ENCODE assay signal across 8 cellular contexts in genomic region chr17:35433075-35433894, GRCh38. TPM values are rescaled to one million over a fixed set of nuclear protein-coding genes. Genes with fewer than 3 reads are reported as not detected.
DNase-seq lines count a peak whose midpoint lies in the region; ATAC-seq, FAIRE-seq and TF ChIP-seq lines count a peak whose summit lies in the region.

No MANE protein-coding gene starts in this region.

- no peak for TF ChIP-seq POLR2A in GM12892 (IDR thresholded peaks at IDR 0.05; ENCODE audit: low read depth, low read length)

- H3K36me3 Mint-ChIP-seq in activated CD4-positive, alpha-beta memory T cell treated with anti-CD3 and anti-CD28 coated beads for 36 hours: no peaks in the 10 kb centered on the region

- peak overlapping the region; percentile 87 for H3K4me3 Mint-ChIP-seq in activated CD4-positive, alpha-beta memory T cell treated with anti-CD3 and anti-CD28 coated beads for 36 hours

- H3K27me3 ChIP-seq in lung (ENCODE audit: control insufficient read depth, insufficient read depth): no peaks in the 10 kb centered on the region

- H3K27ac ChIP-seq in KOPT-K1 (ENCODE audit: low read depth, low read length, poor library complexity, severe bottlenecking): peak overlapping the region; percentile 66
- H3K27ac ChIP-seq in lung (ENCODE audit: low read depth in 1 of 2, low read length in 1 of 2): peak overlapping the region; percentile 74 to 95

- peaks cover 35% of the 10 kb centered on the region for H3K4me1 Mint-ChIP-seq in activated CD4-positive, alpha-beta memory T cell treated with anti-CD3 and anti-CD28 coated beads for 36 hours (ENCODE audit: low read depth)

- TF ChIP-seq CTCF in lung (IDR thresholded peaks at IDR 0.05; ENCODE audit: control extremely low read depth, extremely low read depth): no peak

- CTCF ChIA-PET in activated CD4-positive, alpha-beta memory T cell treated with anti-CD3 and anti-CD28 coated beads for 36 hours (lab: Charles Lee): interaction anchor here (0.7 to 1.8 kb wide), 6 partner anchors 12 to 106 kb away, joined by 3 to 7 read pairs (median 4); no protein-coding TSS in a partner anchor

- DNase-seq in GM12892 (ENCODE audit: insufficient read length): peak; percentile 32
- DNase-seq in activated CD4-positive, alpha-beta memory T cell treated with anti-CD3 and anti-CD28 coated beads for 36 hours: peak; percentile 80
- DNase-seq in effector CD4-positive, alpha-beta T cell: peak; percentile 46
- DNase-seq in lung (ENCODE audit: low spot score): peak; percentile 87
- peak; percentile 55 for DNase-seq in stimulated activated CD8-positive, alpha-beta memory T cell treated with anti-CD3 and anti-CD28 coated beads, Interleukin-12 subunit alpha, Interleukin-12 subunit beta, amount 100 ng/mL, for 1 hour (ENCODE audit: low read depth)
- no peak for DNase-seq in midbrain (lab: John Stamatoyannopoulos, UW)

- peak overlapping the region; percentile 62 for H3K4me3 ChIP-seq in lung

- peaks cover 0 to 9% of the 10 kb centered on the region in 2 donors for H3K4me1 ChIP-seq in lung (ENCODE audit: control insufficient read depth in 2 of 2, insufficient read depth in 2 of 2, low read length in 2 of 2)

- H3K9me3 Mint-ChIP-seq in activated CD4-positive, alpha-beta memory T cell treated with anti-CD3 and anti-CD28 coated beads for 36 hours: no peaks in the 10 kb centered on the region

- 9 to 12% methylated on average over 18 to 19 of the region's 19 CpGs for WGBS in lung, 2 donors

- H3K9me3 ChIP-seq in KOPT-K1 (ENCODE audit: insufficient read depth, low read length, poor library complexity, severe bottlenecking) (no peaks in the 10 kb centered on the region), lung (ENCODE audit: control insufficient read depth in 2 of 2, insufficient read depth in 1 of 2, low read length in 1 of 2) (no peaks in the 10 kb centered on the region)

- peak overlapping the region; percentile 84 for H3K27ac Mint-ChIP-seq in activated CD4-positive, alpha-beta memory T cell treated with anti-CD3 and anti-CD28 coated beads for 36 hours

- ATAC-seq in lung (ENCODE audit: insufficient read depth, low FRiP score) (peak; percentile 85), HG03280 (IDR thresholded peaks at IDR 0.05; ENCODE audit: unreplicated experiment) (no peak)

- FAIRE-seq in GM12892 (lab: Jason Lieb, UNC): peak; percentile 82

- intact Hi-C loops in activated CD4-positive, alpha-beta memory T cell treated with anti-CD3 and anti-CD28 coated beads for 36 hours (cut with micrococcal nuclease): loop anchor here (1.0 to 2.0 kb wide), 5 partner anchors 16 to 189 kb away; partner anchors contain the start of genes SLFN11 and SLFN13

- no peaks in the 10 kb centered on the region for H3K27me3 Mint-ChIP-seq in activated CD4-positive, alpha-beta memory T cell treated with anti-CD3 and anti-CD28 coated beads for 36 hours

- POLR2A ChIA-PET in activated CD4-positive, alpha-beta memory T cell treated with anti-CD3 and anti-CD28 coated beads for 36 hours (lab: Charles Lee): interaction anchor here (0.8 to 1.5 kb wide), 6 partner anchors 15 to 134 kb away, joined by 3 to 5 read pairs (median 4); partner anchors contain the start of genes SLFN11 and SLFN13

- H3K36me3 ChIP-seq in KOPT-K1 (ENCODE audit: insufficient read depth, low read length) (no peaks in the 10 kb centered on the region), lung (ENCODE audit: control insufficient read depth in 2 of 2, insufficient read depth in 2 of 2, low read length in 2 of 2) (no peaks in the 10 kb centered on the region)

RNA-seq across cellular contexts. Expression of gene SLFN12, which starts 1.0 kb away (rescaled TPM):
- 10.5 TPM for polyA plus RNA-seq in GM12892 (2012; ENCODE audit: missing spikeins)
- total RNA-seq in activated CD4-positive, alpha-beta memory T cell treated with anti-CD3 and anti-CD28 coated beads for 36 hours: 10 to 100 TPM in 1 of 2 experiments, 1 to 10 TPM in 1; 10.0 to 10.7 TPM
- 10 to 100 TPM; 12.4 to 27.4 TPM for total RNA-seq in lung
- polyA plus RNA-seq in lung: 1 to 10 TPM; 2.9 to 3.7 TPM

RNA-seq across cellular contexts. Expression of gene SLFN13, which starts 15.3 kb away (rescaled TPM):
- 54.6 TPM for polyA plus RNA-seq in GM12892 (2012; ENCODE audit: missing spikeins)
- total RNA-seq in activated CD4-positive, alpha-beta memory T cell treated with anti-CD3 and anti-CD28 coated beads for 36 hours: 10 to 100 TPM; 46.0 to 48.7 TPM
- 10 to 100 TPM; 20.6 to 39.1 TPM for total RNA-seq in lung
- 1 to 10 TPM; 5.2 TPM for polyA plus RNA-seq in lung

RNA-seq across cellular contexts. Expression of gene SLFN11, which starts 59.9 kb away (rescaled TPM):
- polyA plus RNA-seq in GM12892 (2012; ENCODE audit: missing spikeins): 17.1 TPM
- 10 to 100 TPM; 64.8 to 68.8 TPM for total RNA-seq in activated CD4-positive, alpha-beta memory T cell treated with anti-CD3 and anti-CD28 coated beads for 36 hours
- 10 to 100 TPM; 22.7 to 66.0 TPM for total RNA-seq in lung
- 10 to 100 TPM; 12.1 to 13.0 TPM for polyA plus RNA-seq in lung
